In the genomic region with DNA sequence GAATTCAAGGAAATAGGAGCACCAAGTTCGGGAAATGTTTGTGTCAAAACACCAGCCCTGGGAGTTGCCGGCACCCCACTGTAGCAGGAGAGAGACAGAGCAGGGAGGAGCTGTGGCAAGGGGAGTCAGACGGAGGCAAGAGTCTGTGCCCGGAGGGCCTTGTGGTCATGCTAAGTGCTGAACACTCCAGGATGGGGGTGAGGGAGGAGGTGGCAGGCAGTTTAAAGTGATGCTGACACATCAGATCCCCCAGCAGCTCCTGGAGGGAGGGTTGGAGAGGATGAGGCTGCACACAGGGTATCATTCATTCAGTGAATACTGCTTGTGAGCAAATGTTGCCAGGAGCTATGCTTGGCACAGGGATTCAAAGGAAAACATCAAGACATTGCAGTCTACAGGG, we compare ENCODE assay signal across 17 cellular contexts.
DNase-seq lines count a peak whose midpoint lies in the region; TF ChIP-seq lines count a peak whose summit lies in the region.
"Had no signal": no experiment of that assay in that cellular context is flagged by ENCODE, and none has a peak within 500 bp of the region (broad histone marks: within the 10 kb centered on the region; RNA-seq: fewer than 3 reads in every experiment).

No MANE protein-coding gene starts in this region.

- H3K27ac ChIP-seq in GM23248 (no peak overlapping the region), coronary artery (no peak overlapping the region)
- H3K27ac ChIP-seq: A549, HL-60 had no signal

- peaks cover 7% of the 10 kb centered on the region for H3K27me3 ChIP-seq in GM23248 (replicated peaks; ENCODE audit: insufficient read depth)

- H3K4me3 Mint-ChIP-seq in osteocyte (ENCODE audit: unreplicated experiment), result no peak overlapping the region
- H3K4me3 Mint-ChIP-seq in activated T-cell treated with anti-CD3 and anti-CD28 coated beads, Interleukin-2, amount 50 U/mL, for 24 hours, result no peak overlapping the region
- H3K4me3 Mint-ChIP-seq in activated CD4-positive, alpha-beta memory T cell treated with anti-CD3 and anti-CD28 coated beads, Interleukin-2, amount 10 ng/mL, durations not matched to agents 7 days and 5 days, result no peak overlapping the region
- H3K4me3 Mint-ChIP-seq: CD8-positive, alpha-beta memory T cell; HFFc6 had no signal

- no peaks in the 10 kb centered on the region for H3K4me1 ChIP-seq in GM23248 (ENCODE audit: insufficient read depth)
- H3K4me1 ChIP-seq: A549, BE2C had no signal

- CTCF ChIA-PET in activated CD4-positive, alpha-beta memory T cell treated with anti-CD3 and anti-CD28 coated beads, Interleukin-2, amount 10 ng/mL, durations not matched to agents 7 days and 5 days (lab: Charles Lee), result no interaction called here

- no peaks in the 10 kb centered on the region for H3K9me3 ChIP-seq in GM23248 (ENCODE audit: low read depth)
- H3K9me3 ChIP-seq: A549, BE2C, Caco-2 had no signal

- WGBS in GM23248 (ENCODE audit: low coverage in 1 of 2, low lambda C conversion rate in 2 of 2, missing lambda C conversion rate in 2 of 2), 2 experiments, result 11 to 19% methylated on average over 4 of the region's 4 CpGs

- H3F3A ChIP-seq in GM23248 (ENCODE audit: insufficient read depth), result no peaks in the 10 kb centered on the region

- no peaks in the 10 kb centered on the region for H3K9me2 ChIP-seq in GM23248 (ENCODE audit: insufficient read depth)

- no peaks in the 10 kb centered on the region for H3K4me1 Mint-ChIP-seq in osteocyte (ENCODE audit: unreplicated experiment)
- no peaks in the 10 kb centered on the region for H3K4me1 Mint-ChIP-seq in activated T-cell treated with anti-CD3 and anti-CD28 coated beads, Interleukin-2, amount 50 U/mL, for 24 hours (ENCODE audit: low read depth)
- H3K4me1 Mint-ChIP-seq in activated CD4-positive, alpha-beta memory T cell treated with anti-CD3 and anti-CD28 coated beads, Interleukin-2, amount 10 ng/mL, durations not matched to agents 7 days and 5 days, result no peaks in the 10 kb centered on the region
- H3K4me1 Mint-ChIP-seq: CD8-positive, alpha-beta memory T cell had no signal

- no peak overlapping the region for H3K9ac ChIP-seq in GM23248

- peak; percentile 6 for DNase-seq in GM23248
- peak; percentile 3 for DNase-seq in NCI-H69 (lab: John Stamatoyannopoulos, UW)
- DNase-seq in coronary artery (ENCODE audit: low spot score), result peak; percentile 17
- DNase-seq in osteocyte (ENCODE audit: extremely low spot score, unreplicated experiment), result peak; percentile 57
- no peak for DNase-seq in activated T-cell treated with anti-CD3 and anti-CD28 coated beads, Interleukin-2, amount 50 U/mL, for 24 hours
- DNase-seq in NCI-H1092 treated with DMSO at 0.1 percent for 48 hours (lab: John Stamatoyannopoulos, UW), result no peak
- no peak for DNase-seq in stimulated activated CD8-positive, alpha-beta memory T cell treated with anti-CD3 and anti-CD28 coated beads, Interleukin-4, amount 100 ng/mL, for 48 hours
- no peak for DNase-seq in activated CD4-positive, alpha-beta memory T cell treated with anti-CD3 and anti-CD28 coated beads, Interleukin-2, amount 10 ng/mL, durations not matched to agents 7 days and 5 days
- DNase-seq: BE2C; Caco-2; CD8-positive, alpha-beta memory T cell; DND-41; GF-D8; HCEC 1CT; HFFc6 had no signal

- H3K27me3 Mint-ChIP-seq in osteocyte (ENCODE audit: unreplicated experiment), result peaks cover 5% of the 10 kb centered on the region
- H3K27me3 Mint-ChIP-seq in activated T-cell treated with anti-CD3 and anti-CD28 coated beads, Interleukin-2, amount 50 U/mL, for 24 hours, result peaks cover 51% of the 10 kb centered on the region
- H3K27me3 Mint-ChIP-seq in activated CD4-positive, alpha-beta memory T cell treated with anti-CD3 and anti-CD28 coated beads, Interleukin-2, amount 10 ng/mL, durations not matched to agents 7 days and 5 days, result peaks cover 10% of the 10 kb centered on the region

- no peak overlapping the region for H3K4me2 ChIP-seq in GM23248 (ENCODE audit: unreplicated experiment)
- H3K4me2 ChIP-seq: A549 had no signal

- H3K36me3 Mint-ChIP-seq in osteocyte (ENCODE audit: unreplicated experiment), result no peaks in the 10 kb centered on the region
- H3K36me3 Mint-ChIP-seq in activated T-cell treated with anti-CD3 and anti-CD28 coated beads, Interleukin-2, amount 50 U/mL, for 24 hours (ENCODE audit: low read depth), result no peaks in the 10 kb centered on the region
- H3K36me3 Mint-ChIP-seq in activated CD4-positive, alpha-beta memory T cell treated with anti-CD3 and anti-CD28 coated beads, Interleukin-2, amount 10 ng/mL, durations not matched to agents 7 days and 5 days (ENCODE audit: low read depth), result no peaks in the 10 kb centered on the region
- H3K36me3 Mint-ChIP-seq: CD8-positive, alpha-beta memory T cell had no signal

- POLR2A ChIA-PET in activated CD4-positive, alpha-beta memory T cell treated with anti-CD3 and anti-CD28 coated beads, Interleukin-2, amount 10 ng/mL, durations not matched to agents 7 days and 5 days (lab: Charles Lee), result no interaction called here

- H4K20me1 ChIP-seq in GM23248 (ENCODE audit: insufficient read depth), result no peaks in the 10 kb centered on the region

- no peaks in the 10 kb centered on the region for H3K36me3 ChIP-seq in GM23248 (ENCODE audit: low read depth)
- H3K36me3 ChIP-seq: BE2C had no signal

- no peaks in the 10 kb centered on the region for H3K79me2 ChIP-seq in GM23248 (ENCODE audit: insufficient read depth)

- no peak overlapping the region for H2AFZ ChIP-seq in GM23248

- H3K27ac Mint-ChIP-seq in osteocyte (ENCODE audit: unreplicated experiment), result no peak overlapping the region
- H3K27ac Mint-ChIP-seq in activated T-cell treated with anti-CD3 and anti-CD28 coated beads, Interleukin-2, amount 50 U/mL, for 24 hours, result no peak overlapping the region
- no peak overlapping the region for H3K27ac Mint-ChIP-seq in activated CD4-positive, alpha-beta memory T cell treated with anti-CD3 and anti-CD28 coated beads, Interleukin-2, amount 10 ng/mL, durations not matched to agents 7 days and 5 days
- H3K27ac Mint-ChIP-seq: CD8-positive, alpha-beta memory T cell; HFFc6 had no signal

- TF ChIP-seq CTCF in coronary artery (IDR thresholded peaks at IDR 0.05) (no peak), osteocyte (IDR thresholded peaks at IDR 0.05) (no peak)

- in situ Hi-C loops in GM23248 (cut with MboI), result no loop called here

- no peaks in the 10 kb centered on the region for H3K9me3 Mint-ChIP-seq in osteocyte (ENCODE audit: unreplicated experiment)
- H3K9me3 Mint-ChIP-seq in activated T-cell treated with anti-CD3 and anti-CD28 coated beads, Interleukin-2, amount 50 U/mL, for 24 hours, result no peaks in the 10 kb centered on the region
- H3K9me3 Mint-ChIP-seq in activated CD4-positive, alpha-beta memory T cell treated with anti-CD3 and anti-CD28 coated beads, Interleukin-2, amount 10 ng/mL, durations not matched to agents 7 days and 5 days, result no peaks in the 10 kb centered on the region
- H3K9me3 Mint-ChIP-seq: HFFc6 had no signal

- H3K4me3 ChIP-seq in GM23248, result no peak overlapping the region
- no peak overlapping the region for H3K4me3 ChIP-seq in coronary artery
- H3K4me3 ChIP-seq: A549 had no signal

Comparison
In these comparisons a context has a peak if more than half of its experiments do, and no peak if none do; other contexts are left out.
1. DNase-seq: peak in GM23248 (single experiment), NCI-H69 (single experiment), coronary artery (single experiment) and osteocyte (single experiment); none in activated T-cell treated with anti-CD3 and anti-CD28 coated beads, Interleukin-2, amount 50 U/mL, for 24 hours (single experiment), NCI-H1092 treated with DMSO at 0.1 percent for 48 hours (single experiment), stimulated activated CD8-positive, alpha-beta memory T cell treated with anti-CD3 and anti-CD28 coated beads, Interleukin-4, amount 100 ng/mL, for 48 hours (single experiment) and activated CD4-positive, alpha-beta memory T cell treated with anti-CD3 and anti-CD28 coated beads, Interleukin-2, amount 10 ng/mL, durations not matched to agents 7 days and 5 days (single experiment).